ENCODE assay signal across 7 cellular contexts in genomic region chr3:152650923-152651322, GRCh38.
DNase-seq lines count a peak whose midpoint lies in the region; ATAC-seq, FAIRE-seq and TF ChIP-seq lines count a peak whose summit lies in the region.
"Not testable (repeated sequence)": the region's sequence is repeated elsewhere in the genome, so short reads cannot be mapped to it uniquely, and the experiment has no call there.

No MANE protein-coding gene starts in this region.

- WGBS in HepG2 (ENCODE audit: low lambda C conversion rate) = 3% methylated on average over 4 of the region's 4 CpGs
- 55 to 65% methylated on average over 4 of the region's 4 CpGs for WGBS in tibial nerve, 2 donors

- H3K4me3 ChIP-seq in HepG2 (replicated peaks in 1 of 3; ENCODE audit: insufficient read depth in 1 of 3, low read depth in 2 of 3, low read length in 3 of 3) = not testable (repeated sequence)
- peak overlapping the region in 3 of 4 donors; percentile 0 to 28 (median 6) for H3K4me3 ChIP-seq in tibial nerve

- not testable (repeated sequence) for H3K9me3 ChIP-seq in HepG2 (ENCODE audit: low read length); tibial nerve

- not testable (repeated sequence) for H3K4me1 ChIP-seq in HepG2 (ENCODE audit: insufficient read depth, low read length)
- peaks cover 0 to 27% (median 2%) of the 10 kb centered on the region in 4 donors for H3K4me1 ChIP-seq in tibial nerve

- not testable (repeated sequence) for TF ChIP-seq EP300 in HepG2 (IDR thresholded peaks at IDR 0.05; ENCODE audit: low read depth in 2 of 2, low read length in 2 of 2); HepG2 (CRISPR knock-in tag; IDR thresholded peaks at IDR 0.05; ENCODE audit: borderline replicate concordance); tibial nerve (IDR thresholded peaks at IDR 0.05)

- TF ChIP-seq POLR2A in HepG2 (IDR thresholded peaks at IDR 0.05; ENCODE audit: insufficient read depth in 1 of 2, low read depth in 2 of 2, low read length in 2 of 2); tibial nerve (IDR thresholded peaks at IDR 0.05): not testable (repeated sequence)

- peak overlapping the region; percentile 65 for H3K27ac ChIP-seq in angular gyrus (ENCODE audit: low read depth, low read length)
- peak overlapping the region; percentile 88 for H3K27ac ChIP-seq in caudate nucleus (ENCODE audit: low read depth, low read length)
- not testable (repeated sequence) for H3K27ac ChIP-seq in HepG2 (ENCODE audit: extremely low read length, insufficient read depth, low read length)
- peak overlapping the region in 3 of 4 donors; percentile 44 to 84 (median 79) for H3K27ac ChIP-seq in tibial nerve

- peak; percentile 17 for FAIRE-seq in islet of Langerhans (lab: Jason Lieb, UNC)
- FAIRE-seq in HepG2 (lab: Jason Lieb, UNC) = not testable (repeated sequence)

- H2AFZ ChIP-seq in HepG2 (ENCODE audit: low read length) = not testable (repeated sequence)

- not testable (repeated sequence) for TF ChIP-seq CTCF in HepG2 (CRISPR knock-in tag; IDR thresholded peaks at IDR 0.05); tibial nerve (IDR thresholded peaks at IDR 0.05)

- ATAC-seq in GM18867 (IDR thresholded peaks at IDR 0.05; ENCODE audit: unreplicated experiment) = peak; percentile 13
- ATAC-seq in HepG2 = not testable (repeated sequence)
- peak; percentile 57 for ATAC-seq in sciatic nerve

- CTCF ChIA-PET in HepG2 (lab: Yijun Ruan, JAX; ENCODE audit: low intra/inter-chr PET ratio, low total read pairs) = not testable (repeated sequence)

- not testable (repeated sequence) for H3K9ac ChIP-seq in HepG2 (ENCODE audit: insufficient read depth, low read depth, low read length)

- POLR2A ChIA-PET in HepG2 (lab: Yijun Ruan, JAX) = not testable (repeated sequence)

- DNase-seq in caudate nucleus (lab: John Stamatoyannopoulos, UW); HepG2 (ENCODE audit: low spot score); sciatic nerve (ENCODE audit: low spot score); tibial nerve (ENCODE audit: low spot score in 2 of 2): not testable (repeated sequence)

- intact Hi-C loops in HepG2 (cut with micrococcal nuclease; ENCODE audit: unreplicated experiment); sciatic nerve (cut with DNase I): not testable (repeated sequence)

- not testable (repeated sequence) for H3K27me3 ChIP-seq in HepG2 (ENCODE audit: control insufficient read depth in 1 of 2, insufficient read depth in 2 of 2, low read length in 2 of 2); tibial nerve

- not testable (repeated sequence) for H3K79me2 ChIP-seq in HepG2 (ENCODE audit: insufficient read depth, low read length)

- not testable (repeated sequence) for H4K20me1 ChIP-seq in HepG2 (ENCODE audit: insufficient read depth, low read length)

- H3K4me2 ChIP-seq in HepG2 (ENCODE audit: low read depth, low read length) = not testable (repeated sequence)

- in situ Hi-C loops in HepG2 (cut with HindIII; ENCODE audit: extremely low pct_ligation_motif_present, low pct_unique_long_range_greater_than_20kb) = not testable (repeated sequence)

- not testable (repeated sequence) for H3K36me3 ChIP-seq in HepG2 (replicated peaks in 1 of 2; ENCODE audit: control insufficient read depth in 1 of 2, insufficient read depth in 2 of 2, low read length in 2 of 2); tibial nerve

- not testable (repeated sequence) for TF ChIP-seq RAD21 in HepG2 (CRISPR knock-in tag; IDR thresholded peaks at IDR 0.05)

- BruUV-seq in HepG2 (replicated peaks; lab: Mats Ljungman, UMichigan) = not testable (repeated sequence)

TF ChIP-seq in HepG2, 621 proteins besides CTCF, POLR2A, EP300 and RAD21:
- TF ChIP-seq RARA (CRISPR knock-in tag; IDR thresholded peaks at IDR 0.05) = peak; percentile 11; the same call in 1 of the 2 replicates
